In genomic region chr1:119377594-119377993, GRCh38 we compare ENCODE assay signal across 2 cellular contexts. TPM values are rescaled to one million over a fixed set of nuclear protein-coding genes. Genes with fewer than 3 reads are reported as not detected.
"Had no signal": no experiment of that assay in that cellular context is flagged by ENCODE, and none has a peak within 500 bp of the region (broad histone marks: within the 10 kb centered on the region; RNA-seq: fewer than 3 reads in every experiment).

No MANE protein-coding gene starts in this region.

RNA-seq across cellular contexts. Expression of gene HAO2, which starts 9.0 kb away (rescaled TPM):
- total RNA-seq: G401, GM12878 had no signal
- polyA plus RNA-seq: GM12878 had no signal

RNA-seq across cellular contexts. Expression of gene HSD3B2, which starts 37.4 kb away (rescaled TPM):
- total RNA-seq: G401 had no signal
- polyA plus RNA-seq: GM12878 had no signal
